ENCODE assay signal across 9 cellular contexts in the genomic region with DNA sequence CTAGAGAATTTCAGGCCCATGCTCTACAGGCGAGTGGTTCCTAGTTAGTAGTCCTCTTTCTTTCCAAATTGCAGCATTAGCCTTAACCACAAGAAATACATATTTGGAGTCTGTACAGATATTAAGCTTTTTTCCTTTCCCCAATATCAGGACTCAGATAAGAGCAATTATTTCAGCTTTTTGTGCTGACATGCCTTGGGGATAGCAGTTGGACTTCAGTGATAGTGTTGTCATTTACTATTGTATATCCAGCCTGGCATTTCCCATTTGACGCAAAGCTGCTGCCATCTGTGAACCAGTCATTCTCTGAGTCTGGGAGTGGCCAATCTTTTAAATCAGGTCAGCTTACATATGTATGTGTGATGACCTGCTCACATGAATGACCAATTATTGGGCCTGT.
"Had no signal": no experiment of that assay in that cellular context is flagged by ENCODE, and none has a peak within 500 bp of the region (broad histone marks: within the 10 kb centered on the region; RNA-seq: fewer than 3 reads in every experiment).

No MANE protein-coding gene starts in this region.

- H2AFZ ChIP-seq: GM23248, GM23338 had no signal

- H3K27ac ChIP-seq: GM23248 had no signal

- H3K4me3 ChIP-seq: GM23248, GM23338, HAP-1 had no signal

- H3K36me3 ChIP-seq: HAP-1 had no signal

- DNase-seq: GM23248, GOT3, H7, H9, HCEC 1CT, HFFc6 had no signal

- ATAC-seq: GM23338, HCT116 had no signal

- H3K9ac ChIP-seq: GM23248 had no signal

- H3K4me2 ChIP-seq: GM23338 had no signal
